ENCODE assay signal across 10 cellular contexts in genomic region chr4:102574317-102574716, GRCh38.
DNase-seq lines count a peak whose midpoint lies in the region; ATAC-seq and TF ChIP-seq lines count a peak whose summit lies in the region.
"Had no signal": no experiment of that assay in that cellular context is flagged by ENCODE, and none has a peak within 500 bp of the region (broad histone marks: within the 10 kb centered on the region; RNA-seq: fewer than 3 reads in every experiment).

No MANE protein-coding gene starts in this region.

- no peaks in the 10 kb centered on the region for H3K9me3 ChIP-seq in naive thymus-derived CD4-positive, alpha-beta T cell (ENCODE audit: control insufficient read depth in 2 of 3, low read length in 3 of 3)
- no peaks in the 10 kb centered on the region for H3K9me3 ChIP-seq in esophagus muscularis mucosa
- H3K9me3 ChIP-seq: gastroesophageal sphincter had no signal

- no peaks in the 10 kb centered on the region for H3K27me3 Mint-ChIP-seq in T-helper 2 cell treated with Interferon-gamma antibody and Interleukin-4, amounts not matched to agents 5 μg/mL and 100 μg/mL, for 36 hours (ENCODE audit: low read depth)
- no peaks in the 10 kb centered on the region for H3K27me3 Mint-ChIP-seq in activated CD8-positive, alpha-beta T cell treated with anti-CD3 and anti-CD28 coated beads for 36 hours
- H3K27me3 Mint-ChIP-seq in naive thymus-derived CD4-positive, alpha-beta T cell, result no peaks in the 10 kb centered on the region

- H3K27ac ChIP-seq in naive thymus-derived CD4-positive, alpha-beta T cell (ENCODE audit: low read depth, low read length), result peak overlapping the region; percentile 9
- H3K27ac ChIP-seq in esophagus muscularis mucosa (replicated peaks in 1 of 4), result no peak overlapping the region
- H3K27ac ChIP-seq: gastroesophageal sphincter had no signal

- no peak for DNase-seq in T-helper 2 cell treated with Interferon-gamma antibody and Interleukin-4, amounts not matched to agents 5 μg/mL and 100 μg/mL, for 36 hours (ENCODE audit: low spot score)
- DNase-seq in T-helper 2 cell, result no peak
- DNase-seq in HT-29 (ENCODE audit: low spot score), result peak; percentile 6
- DNase-seq in activated CD8-positive, alpha-beta T cell treated with anti-CD3 and anti-CD28 coated beads for 36 hours, result no peak
- peak in 2 of 9 donors; percentile 9 to 14 for DNase-seq in naive thymus-derived CD4-positive, alpha-beta T cell
- no peak for DNase-seq in esophagus muscularis mucosa (ENCODE audit: extremely low spot score)
- DNase-seq: small intestine had no signal

- TF ChIP-seq CTCF in activated CD8-positive, alpha-beta T cell treated with anti-CD3 and anti-CD28 coated beads for 36 hours (IDR thresholded peaks at IDR 0.05), result no peak
- TF ChIP-seq CTCF in esophagus muscularis mucosa (IDR thresholded peaks at IDR 0.05), result no peak

- CTCF ChIA-PET in activated CD8-positive, alpha-beta T cell treated with anti-CD3 and anti-CD28 coated beads for 36 hours (lab: Charles Lee), result interaction anchor here (1.4 kb wide), 1 partner anchor 15 kb away, joined by 3 read pairs; no protein-coding TSS in a partner anchor
- CTCF ChIA-PET in naive thymus-derived CD4-positive, alpha-beta T cell (lab: Charles Lee), result interaction anchor here (0.7 to 1.3 kb wide), 2 partner anchors 18 to 50 kb away, joined by 3 read pairs; no protein-coding TSS in a partner anchor

- peak; percentile 45 for ATAC-seq in activated CD8-positive, alpha-beta T cell treated with anti-CD3 and anti-CD28 coated beads for 36 hours
- peak; percentile 65 for ATAC-seq in naive thymus-derived CD4-positive, alpha-beta T cell
- ATAC-seq in HG02840 (IDR thresholded peaks at IDR 0.05; ENCODE audit: low FRiP score, unreplicated experiment) (no peak), GM19023 (IDR thresholded peaks at IDR 0.05; ENCODE audit: unreplicated experiment) (no peak)
- ATAC-seq: gastroesophageal sphincter had no signal

- peaks cover 53% of the 10 kb centered on the region for H3K4me1 Mint-ChIP-seq in T-helper 2 cell treated with Interferon-gamma antibody and Interleukin-4, amounts not matched to agents 5 μg/mL and 100 μg/mL, for 36 hours (ENCODE audit: low read depth)
- peaks cover 68% of the 10 kb centered on the region for H3K4me1 Mint-ChIP-seq in activated CD8-positive, alpha-beta T cell treated with anti-CD3 and anti-CD28 coated beads for 36 hours (ENCODE audit: low read depth)
- H3K4me1 Mint-ChIP-seq in naive thymus-derived CD4-positive, alpha-beta T cell, result peaks cover 40 to 77% (median 71%) of the 10 kb centered on the region in 7 donors

- no peaks in the 10 kb centered on the region for H3K27me3 ChIP-seq in naive thymus-derived CD4-positive, alpha-beta T cell (ENCODE audit: control insufficient read depth in 2 of 2, insufficient read depth in 2 of 2, low read length in 2 of 2)
- H3K27me3 ChIP-seq in esophagus muscularis mucosa, result no peaks in the 10 kb centered on the region
- H3K27me3 ChIP-seq: gastroesophageal sphincter had no signal

- 69% methylated on average over 2 of the region's 2 CpGs for WGBS in esophagus muscularis mucosa

- peaks cover 13 to 35% (median 14%) of the 10 kb centered on the region in 3 experiments for H3K36me3 ChIP-seq in naive thymus-derived CD4-positive, alpha-beta T cell (ENCODE audit: control insufficient read depth in 2 of 3, insufficient read depth in 3 of 3, low read length in 3 of 3)
- H3K36me3 ChIP-seq in esophagus muscularis mucosa, result peaks cover 0 to 27% (median 21%) of the 10 kb centered on the region in 4 donors

- no peak for TF ChIP-seq POLR2A in esophagus muscularis mucosa (IDR thresholded peaks at IDR 0.05; ENCODE audit: low read depth)

- H3K9me3 Mint-ChIP-seq in T-helper 2 cell treated with Interferon-gamma antibody and Interleukin-4, amounts not matched to agents 5 μg/mL and 100 μg/mL, for 36 hours, result peaks cover 4% of the 10 kb centered on the region
- H3K9me3 Mint-ChIP-seq in activated CD8-positive, alpha-beta T cell treated with anti-CD3 and anti-CD28 coated beads for 36 hours, result peaks cover 5% of the 10 kb centered on the region
- H3K9me3 Mint-ChIP-seq in naive thymus-derived CD4-positive, alpha-beta T cell, result peaks cover 0 to 5% (median 0%) of the 10 kb centered on the region in 11 donors

- peaks cover 7 to 39% of the 10 kb centered on the region in 2 donors for H3K4me1 ChIP-seq in naive thymus-derived CD4-positive, alpha-beta T cell (ENCODE audit: control insufficient read depth in 2 of 2, insufficient read depth in 2 of 2, low read length in 2 of 2)
- peaks cover 0 to 15% (median 7%) of the 10 kb centered on the region in 4 donors for H3K4me1 ChIP-seq in esophagus muscularis mucosa

- POLR2A ChIA-PET in activated CD8-positive, alpha-beta T cell treated with anti-CD3 and anti-CD28 coated beads for 36 hours (lab: Charles Lee), result no interaction called here
- POLR2A ChIA-PET in naive thymus-derived CD4-positive, alpha-beta T cell (lab: Charles Lee), result interaction anchor here (1.0 kb wide), 1 partner anchor 55 kb away, joined by 4 read pairs; no protein-coding TSS in a partner anchor

- no peak overlapping the region for H3K4me3 ChIP-seq in naive thymus-derived CD4-positive, alpha-beta T cell (ENCODE audit: low read length)
- no peak overlapping the region for H3K4me3 ChIP-seq in esophagus muscularis mucosa
- H3K4me3 ChIP-seq: gastroesophageal sphincter had no signal

- peak overlapping the region; percentile 61 for H3K4me3 Mint-ChIP-seq in T-helper 2 cell treated with Interferon-gamma antibody and Interleukin-4, amounts not matched to agents 5 μg/mL and 100 μg/mL, for 36 hours
- H3K4me3 Mint-ChIP-seq in activated CD8-positive, alpha-beta T cell treated with anti-CD3 and anti-CD28 coated beads for 36 hours, result no peak overlapping the region
- peak overlapping the region; percentile 14 to 74 (median 64) for H3K4me3 Mint-ChIP-seq in naive thymus-derived CD4-positive, alpha-beta T cell

- TF ChIP-seq EP300 in esophagus muscularis mucosa (IDR thresholded peaks at IDR 0.05), result no peak

- peaks cover 70% of the 10 kb centered on the region for H3K36me3 Mint-ChIP-seq in T-helper 2 cell treated with Interferon-gamma antibody and Interleukin-4, amounts not matched to agents 5 μg/mL and 100 μg/mL, for 36 hours (ENCODE audit: low read depth)
- peaks cover 79% of the 10 kb centered on the region for H3K36me3 Mint-ChIP-seq in activated CD8-positive, alpha-beta T cell treated with anti-CD3 and anti-CD28 coated beads for 36 hours (ENCODE audit: low read depth)
- peaks cover 17 to 59% (median 31%) of the 10 kb centered on the region in 5 donors for H3K36me3 Mint-ChIP-seq in naive thymus-derived CD4-positive, alpha-beta T cell

- intact Hi-C loops in activated CD8-positive, alpha-beta T cell treated with anti-CD3 and anti-CD28 coated beads for 36 hours (cut with micrococcal nuclease), result no loop called here
- intact Hi-C loops in naive thymus-derived CD4-positive, alpha-beta T cell (cut with micrococcal nuclease), result loop anchor here in 1 of 2 donors (1.0 to 2.0 kb wide), 3 partner anchors 12 to 72 kb away; no protein-coding TSS in a partner anchor
- intact Hi-C loops in esophagus muscularis mucosa (cut with DNase I), result no loop called here

- peak overlapping the region; percentile 22 for H3K27ac Mint-ChIP-seq in T-helper 2 cell treated with Interferon-gamma antibody and Interleukin-4, amounts not matched to agents 5 μg/mL and 100 μg/mL, for 36 hours
- peak overlapping the region; percentile 35 for H3K27ac Mint-ChIP-seq in activated CD8-positive, alpha-beta T cell treated with anti-CD3 and anti-CD28 coated beads for 36 hours
- peak overlapping the region; percentile 40 to 93 (median 68) for H3K27ac Mint-ChIP-seq in naive thymus-derived CD4-positive, alpha-beta T cell

Comparison
In these comparisons a context has a peak if more than half of its experiments do, and no peak if none do; other contexts are left out.
1. ATAC-seq: peak in activated CD8-positive, alpha-beta T cell treated with anti-CD3 and anti-CD28 coated beads for 36 hours (single experiment) and naive thymus-derived CD4-positive, alpha-beta T cell (single experiment); none in HG02840 (single experiment) and GM19023 (single experiment).
2. Peak in every context shown above with its lines, with median percentiles within 50 percentile points of each other: H3K27ac Mint-ChIP-seq.